19 cellular contexts compared by ENCODE assay signal in genomic region chr10:67969875-67970274, GRCh38.
"Had no signal": no experiment of that assay in that cellular context is flagged by ENCODE, and none has a peak within 500 bp of the region (broad histone marks: within the 10 kb centered on the region; RNA-seq: fewer than 3 reads in every experiment).

No MANE protein-coding gene starts in this region.

- H3K27me3 Mint-ChIP-seq: activated naive CD8-positive, alpha-beta T cell treated with anti-CD3 and anti-CD28 coated beads, Interleukin-2, amount 10 ng/mL, durations not matched to agents 7 days and 5 days; natural killer cell treated with Interleukin-12 subunit alpha and Interleukin-12 subunit beta and Interleukin-15 and Interleukin-18, amount 100 ng/mL, for 72 hours had no signal

- H3K27me3 ChIP-seq: esophagus squamous epithelium, left lung, right lobe of liver had no signal

- H3K9me3 Mint-ChIP-seq: natural killer cell treated with Interleukin-12 subunit alpha and Interleukin-12 subunit beta and Interleukin-15 and Interleukin-18, amount 100 ng/mL, for 72 hours had no signal

- H3K4me1 Mint-ChIP-seq: activated naive CD8-positive, alpha-beta T cell treated with anti-CD3 and anti-CD28 coated beads, Interleukin-2, amount 10 ng/mL, durations not matched to agents 7 days and 5 days had no signal

- ATAC-seq: activated CD4-positive, CD25-positive, alpha-beta regulatory T cell treated with anti-CD3 and anti-CD28 coated beads, Interleukin-2, amount 50 U/mL, for 24 hours; left lung; mucosa of descending colon; natural killer cell treated with Interleukin-12 subunit alpha and Interleukin-12 subunit beta and Interleukin-15 and Interleukin-18, amount 100 ng/mL, for 72 hours; right lobe of liver; stimulated activated naive CD8-positive, alpha-beta T cell treated with anti-CD3 and anti-CD28 coated beads, Interleukin-15, Interleukin-2, amounts not matched to agents 100 U/mL and 50 U/mL, for 24 hours had no signal

- H3K4me1 ChIP-seq: esophagus squamous epithelium, left lung, prostate gland, right lobe of liver had no signal

- H3K9me3 ChIP-seq: prostate gland had no signal

- H3K4me3 Mint-ChIP-seq: activated naive CD8-positive, alpha-beta T cell treated with anti-CD3 and anti-CD28 coated beads, Interleukin-2, amount 10 ng/mL, durations not matched to agents 7 days and 5 days; activated T-helper 1 cell treated with anti-CD3 and anti-CD28 coated beads, Interleukin-12 subunit alpha, Interleukin-12 subunit beta, Interleukin-2, Interleukin-4 antibody, amounts not matched to agents 30 ng/mL and 10 ng/mL and 1 ng/mL, durations not matched to agents 14 hours and 24 hours and 36 hours; natural killer cell treated with Interleukin-12 subunit alpha and Interleukin-12 subunit beta and Interleukin-15 and Interleukin-18, amount 100 ng/mL, for 72 hours had no signal

- H3K27ac Mint-ChIP-seq: activated naive CD8-positive, alpha-beta T cell treated with anti-CD3 and anti-CD28 coated beads, Interleukin-2, amount 10 ng/mL, durations not matched to agents 7 days and 5 days; activated T-helper 1 cell treated with anti-CD3 and anti-CD28 coated beads, Interleukin-12 subunit alpha, Interleukin-12 subunit beta, Interleukin-2, Interleukin-4 antibody, amounts not matched to agents 30 ng/mL and 10 ng/mL and 1 ng/mL, durations not matched to agents 14 hours and 24 hours and 36 hours; natural killer cell treated with Interleukin-12 subunit alpha and Interleukin-12 subunit beta and Interleukin-15 and Interleukin-18, amount 100 ng/mL, for 72 hours had no signal

- H3K27ac ChIP-seq: esophagus squamous epithelium, left lung, prostate gland, right lobe of liver had no signal

- DNase-seq: activated CD4-positive, alpha-beta T cell treated with anti-CD3 and anti-CD28 coated beads, Interleukin-2, amount 50 U/mL, for 1 hour; activated CD8-positive, alpha-beta memory T cell treated with anti-CD3 and anti-CD28 coated beads for 24 hours; activated naive CD4-positive, alpha-beta T cell; activated naive CD8-positive, alpha-beta T cell treated with anti-CD3 and anti-CD28 coated beads, Interleukin-2, amount 10 ng/mL, durations not matched to agents 7 days and 5 days; aorta; esophagus squamous epithelium; hippocampal formation; kidney; left lung; mucosa of descending colon; occipital lobe; right lobe of liver; stimulated activated naive CD8-positive, alpha-beta T cell treated with anti-CD3 and anti-CD28 coated beads, Interleukin-15, Interleukin-2, amounts not matched to agents 100 U/mL and 50 U/mL, for 24 hours; T-helper 9 cell; trophoblast cell had no signal

- H3K4me3 ChIP-seq: esophagus squamous epithelium, left lung, mucosa of descending colon, prostate gland, right lobe of liver had no signal

- H3K36me3 ChIP-seq: prostate gland had no signal
